ENCODE assay signal across 18 cellular contexts in the genomic region with DNA sequence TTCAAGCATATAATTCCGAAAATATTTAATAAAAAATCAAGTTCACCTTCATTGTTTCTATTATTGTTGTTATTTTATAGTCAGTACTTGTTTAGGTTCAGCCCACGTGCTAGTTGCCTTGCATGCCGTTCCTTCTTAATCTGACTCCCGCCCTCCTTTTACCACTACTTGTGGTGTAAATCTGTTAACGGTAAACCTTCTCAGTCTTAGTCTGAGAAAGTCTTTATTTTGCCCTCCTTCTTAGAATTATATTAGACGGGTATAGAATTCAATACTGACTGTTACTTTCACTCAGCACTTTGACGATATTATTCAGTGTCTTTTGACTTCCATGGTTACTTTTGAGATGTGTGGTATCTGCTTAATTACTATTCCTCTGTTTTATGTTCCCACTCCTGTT.
"Had no signal": no experiment of that assay in that cellular context is flagged by ENCODE, and none has a peak within 500 bp of the region (broad histone marks: within the 10 kb centered on the region; RNA-seq: fewer than 3 reads in every experiment).

No MANE protein-coding gene starts in this region.

- H3K27me3 Mint-ChIP-seq: activated naive CD8-positive, alpha-beta T cell treated with anti-CD3 and anti-CD28 coated beads, Interleukin-2, amount 50 U/mL, for 24 hours; naive thymus-derived CD4-positive, alpha-beta T cell had no signal

- ATAC-seq: activated naive CD8-positive, alpha-beta T cell treated with anti-CD3 and anti-CD28 coated beads, Interleukin-2, amount 50 U/mL, for 24 hours; mucosa of descending colon; naive thymus-derived CD4-positive, alpha-beta T cell had no signal

- H3K4me1 ChIP-seq: ascending aorta had no signal

- H3K27ac Mint-ChIP-seq: activated naive CD4-positive, alpha-beta T cell treated with anti-CD3 and anti-CD28 coated beads for 36 hours; activated naive CD8-positive, alpha-beta T cell treated with anti-CD3 and anti-CD28 coated beads, Interleukin-2, amount 50 U/mL, for 24 hours; activated T-helper 2 cell treated with anti-CD3 and anti-CD28 coated beads, Interferon-gamma antibody, Interleukin-2, Interleukin-4, amounts not matched to agents 10 μg/mL and 5 μg/mL and 100 μg/mL, durations not matched to agents 14 hours and 24 hours and 36 hours had no signal

- H3K9me3 ChIP-seq: ascending aorta, mucosa of descending colon, stomach, testis had no signal

- H3K4me3 ChIP-seq: ascending aorta, mucosa of descending colon, SK-N-MC, stomach, testis had no signal

- FAIRE-seq: bronchial epithelial cell had no signal

- H3K4me3 Mint-ChIP-seq: activated naive CD4-positive, alpha-beta T cell treated with anti-CD3 and anti-CD28 coated beads for 36 hours; naive thymus-derived CD4-positive, alpha-beta T cell had no signal

- H3K9me3 Mint-ChIP-seq: activated naive CD4-positive, alpha-beta T cell treated with anti-CD3 and anti-CD28 coated beads for 36 hours; activated naive CD8-positive, alpha-beta T cell treated with anti-CD3 and anti-CD28 coated beads, Interleukin-2, amount 50 U/mL, for 24 hours; activated T-helper 2 cell treated with anti-CD3 and anti-CD28 coated beads, Interferon-gamma antibody, Interleukin-2, Interleukin-4, amounts not matched to agents 10 μg/mL and 5 μg/mL and 100 μg/mL, durations not matched to agents 14 hours and 24 hours and 36 hours; naive thymus-derived CD4-positive, alpha-beta T cell had no signal

- H3K27me3 ChIP-seq: ascending aorta, stomach, testis had no signal

- DNase-seq: activated CD4-positive, alpha-beta T cell treated with anti-CD3 and anti-CD28 coated beads for 4 hours; activated naive CD4-positive, alpha-beta T cell treated with anti-CD3 and anti-CD28 coated beads for 36 hours; activated naive CD8-positive, alpha-beta T cell treated with anti-CD3 and anti-CD28 coated beads, Interleukin-2, amount 50 U/mL, for 24 hours; islet precursor cell; mucosa of descending colon; naive thymus-derived CD4-positive, alpha-beta T cell; posterior cingulate gyrus; retina; stimulated activated CD4-positive, alpha-beta T cell treated with anti-CD3 and anti-CD28 coated beads, Interleukin-15, amount 100 ng/mL, for 24 hours; stimulated activated CD4-positive, alpha-beta T cell treated with anti-CD3 and anti-CD28 coated beads, Interleukin-4, amount 100 ng/mL, for 24 hours; stomach; T1000; testis had no signal

- H3K27ac ChIP-seq: ascending aorta, SK-N-MC, VCaP had no signal
